ENCODE assay signal across 14 cellular contexts in genomic region chrX:110432066-110432465, GRCh38.
DNase-seq lines count a peak whose midpoint lies in the region; ATAC-seq and TF ChIP-seq lines count a peak whose summit lies in the region.
"Had no signal": no experiment of that assay in that cellular context is flagged by ENCODE, and none has a peak within 500 bp of the region (broad histone marks: within the 10 kb centered on the region; RNA-seq: fewer than 3 reads in every experiment).

No MANE protein-coding gene starts in this region.

- peak overlapping the region; percentile 67 for H3K4me3 Mint-ChIP-seq in glutamatergic neuron (ENCODE audit: unreplicated experiment)
- H3K4me3 Mint-ChIP-seq in progenitor cell of endocrine pancreas (ENCODE audit: low read depth): no peak overlapping the region
- H3K4me3 Mint-ChIP-seq: CD14-positive monocyte; CD8-positive, alpha-beta T cell; HFFc6 had no signal

- H3K36me3 Mint-ChIP-seq in glutamatergic neuron (ENCODE audit: unreplicated experiment) (no peaks in the 10 kb centered on the region), progenitor cell of endocrine pancreas (ENCODE audit: insufficient read depth) (no peaks in the 10 kb centered on the region)
- H3K36me3 Mint-ChIP-seq: CD14-positive monocyte; CD8-positive, alpha-beta T cell had no signal

- WGBS in sigmoid colon, 2 donors: 71 to 75% methylated on average over 5 of the region's 5 CpGs

- no peak for TF ChIP-seq POLR2A in sigmoid colon (IDR thresholded peaks at IDR 0.05)

- H3K4me3 ChIP-seq in upper lobe of right lung: no peak overlapping the region
- no peak overlapping the region for H3K4me3 ChIP-seq in coronary artery
- no peak overlapping the region for H3K4me3 ChIP-seq in sigmoid colon
- H3K4me3 ChIP-seq: A549 had no signal

- peaks cover 3% of the 10 kb centered on the region for H3K9me3 Mint-ChIP-seq in glutamatergic neuron (ENCODE audit: unreplicated experiment)
- H3K9me3 Mint-ChIP-seq in progenitor cell of endocrine pancreas (ENCODE audit: low read depth): no peaks in the 10 kb centered on the region
- H3K9me3 Mint-ChIP-seq: CD8-positive, alpha-beta T cell; HFFc6 had no signal

- DNase-seq in D341Med (ENCODE audit: low spot score): peak; percentile 15
- peak; percentile 45 for DNase-seq in NCI-H2171 treated with DMSO at 0.1 percent for 48 hours (lab: John Stamatoyannopoulos, UW)
- peak; percentile 31 for DNase-seq in NCI-H82 treated with DMSO at 0.1 percent for 48 hours (lab: John Stamatoyannopoulos, UW; ENCODE audit: unreplicated experiment)
- DNase-seq in glutamatergic neuron: no peak
- no peak for DNase-seq in upper lobe of right lung
- no peak for DNase-seq in coronary artery (ENCODE audit: low spot score)
- no peak for DNase-seq in sigmoid colon
- DNase-seq in progenitor cell of endocrine pancreas (ENCODE audit: low spot score, unreplicated experiment): no peak
- DNase-seq: CD8-positive, alpha-beta T cell; COR-L47; HCEC 1CT; HFFc6 had no signal

- H3K9me3 ChIP-seq in upper lobe of right lung (no peaks in the 10 kb centered on the region), sigmoid colon (no peaks in the 10 kb centered on the region)
- H3K9me3 ChIP-seq: A549 had no signal

- H3K4me1 ChIP-seq in upper lobe of right lung: no peaks in the 10 kb centered on the region
- no peaks in the 10 kb centered on the region for H3K4me1 ChIP-seq in sigmoid colon
- H3K4me1 ChIP-seq: A549 had no signal

- TF ChIP-seq EP300 in sigmoid colon (IDR thresholded peaks at IDR 0.05): no peak

- H3K27ac ChIP-seq in upper lobe of right lung: no peak overlapping the region
- no peak overlapping the region for H3K27ac ChIP-seq in coronary artery
- no peak overlapping the region for H3K27ac ChIP-seq in sigmoid colon
- H3K27ac ChIP-seq: A549 had no signal

- H3K4me1 Mint-ChIP-seq in glutamatergic neuron (ENCODE audit: low read depth, unreplicated experiment): peaks cover 10% of the 10 kb centered on the region
- peaks cover 19% of the 10 kb centered on the region for H3K4me1 Mint-ChIP-seq in progenitor cell of endocrine pancreas (ENCODE audit: low read depth)
- H3K4me1 Mint-ChIP-seq: CD14-positive monocyte had no signal

- no peak for ATAC-seq in upper lobe of right lung
- ATAC-seq: A549; CD8-positive, alpha-beta T cell had no signal

- H3K27ac Mint-ChIP-seq in glutamatergic neuron (ENCODE audit: unreplicated experiment) (peak overlapping the region; percentile 29), progenitor cell of endocrine pancreas (no peak overlapping the region)
- H3K27ac Mint-ChIP-seq: CD14-positive monocyte; CD8-positive, alpha-beta T cell; HFFc6 had no signal

- H3K36me3 ChIP-seq in upper lobe of right lung (no peaks in the 10 kb centered on the region), sigmoid colon (no peaks in the 10 kb centered on the region)

- H3K27me3 Mint-ChIP-seq in glutamatergic neuron (ENCODE audit: unreplicated experiment) (peaks cover 5% of the 10 kb centered on the region), progenitor cell of endocrine pancreas (peaks cover 12% of the 10 kb centered on the region)

- TF ChIP-seq CTCF in glutamatergic neuron (IDR thresholded peaks at IDR 0.05; ENCODE audit: partially characterized antibody, unreplicated experiment) (no peak), upper lobe of right lung (IDR thresholded peaks at IDR 0.05) (no peak), coronary artery (IDR thresholded peaks at IDR 0.05) (no peak), sigmoid colon (IDR thresholded peaks at IDR 0.05) (no peak), progenitor cell of endocrine pancreas (IDR thresholded peaks at IDR 0.05; ENCODE audit: unreplicated experiment) (no peak)

- intact Hi-C loops in upper lobe of right lung (cut with DNase I): no loop called here
- intact Hi-C loops in sigmoid colon (cut with DNase I): no loop called here

- H3K27me3 ChIP-seq in upper lobe of right lung (no peaks in the 10 kb centered on the region), sigmoid colon (peaks cover 0 to 4% (median 0%) of the 10 kb centered on the region in 3 donors)

Comparison
In these comparisons a context has a peak if more than half of its experiments do, and no peak if none do; other contexts are left out.
1. DNase-seq: peak in D341Med (single experiment), NCI-H2171 treated with DMSO at 0.1 percent for 48 hours (single experiment) and NCI-H82 treated with DMSO at 0.1 percent for 48 hours (single experiment); none in glutamatergic neuron (single experiment), upper lobe of right lung (single experiment), coronary artery (single experiment), sigmoid colon (single experiment) and progenitor cell of endocrine pancreas (single experiment).